Comparison of ENCODE assay signal across 18 cellular contexts in the genomic region with DNA sequence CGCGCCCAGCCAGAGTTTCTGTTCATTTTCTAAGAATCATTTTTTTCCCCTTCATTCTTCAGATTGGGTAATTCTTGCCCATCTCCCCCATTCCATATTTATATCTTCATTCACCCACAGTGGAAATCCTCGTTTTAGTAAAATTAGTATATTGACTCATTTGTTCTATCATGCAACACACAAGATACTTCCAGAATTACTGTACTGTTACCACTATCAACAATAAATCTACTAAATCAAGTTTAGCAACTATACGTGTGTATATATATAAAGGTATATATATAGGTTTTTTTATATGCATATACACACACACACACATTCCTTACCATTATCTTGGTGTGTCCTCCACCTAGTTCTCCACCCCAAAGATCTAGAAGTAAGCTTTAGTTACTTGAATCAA. TPM values are rescaled to one million over a fixed set of nuclear protein-coding genes. Genes with fewer than 3 reads are reported as not detected.
DNase-seq lines count a peak whose midpoint lies in the region; ATAC-seq and TF ChIP-seq lines count a peak whose summit lies in the region.
"Had no signal": no experiment of that assay in that cellular context is flagged by ENCODE, and none has a peak within 500 bp of the region (broad histone marks: within the 10 kb centered on the region; RNA-seq: fewer than 3 reads in every experiment).

No MANE protein-coding gene starts in this region.

- POLR2A ChIA-PET in activated CD8-positive, alpha-beta T cell treated with anti-CD3 and anti-CD28 coated beads for 36 hours (lab: Charles Lee), result no interaction called here
- POLR2A ChIA-PET in activated CD8-positive, alpha-beta T cell treated with anti-CD3 and anti-CD28 coated beads, Interleukin-2, amount 10 ng/mL, durations not matched to agents 7 days and 5 days (lab: Charles Lee), result no interaction called here

- peak overlapping the region; percentile 18 for H3K27ac Mint-ChIP-seq in activated CD8-positive, alpha-beta T cell treated with anti-CD3 and anti-CD28 coated beads for 36 hours
- H3K27ac Mint-ChIP-seq in activated CD8-positive, alpha-beta T cell treated with anti-CD3 and anti-CD28 coated beads, Interleukin-2, amount 10 ng/mL, durations not matched to agents 7 days and 5 days, result no peak overlapping the region
- peak overlapping the region; percentile 54 for H3K27ac Mint-ChIP-seq in activated naive CD8-positive, alpha-beta T cell
- H3K27ac Mint-ChIP-seq: CD4-positive, alpha-beta T cell had no signal

- peaks cover 50% of the 10 kb centered on the region for H3K4me1 Mint-ChIP-seq in activated CD8-positive, alpha-beta T cell treated with anti-CD3 and anti-CD28 coated beads for 36 hours (ENCODE audit: low read depth)
- no peaks in the 10 kb centered on the region for H3K4me1 Mint-ChIP-seq in activated CD8-positive, alpha-beta T cell treated with anti-CD3 and anti-CD28 coated beads, Interleukin-2, amount 10 ng/mL, durations not matched to agents 7 days and 5 days (ENCODE audit: low read depth)
- H3K4me1 Mint-ChIP-seq in activated naive CD8-positive, alpha-beta T cell (ENCODE audit: low read depth), result peaks cover 27% of the 10 kb centered on the region

- intact Hi-C loops in activated CD8-positive, alpha-beta T cell treated with anti-CD3 and anti-CD28 coated beads for 36 hours (cut with micrococcal nuclease), result loop anchor here (10.0 kb wide), 1 partner anchor 61 kb away; no protein-coding TSS in a partner anchor

- peaks cover 5% of the 10 kb centered on the region for H3K36me3 Mint-ChIP-seq in activated CD8-positive, alpha-beta T cell treated with anti-CD3 and anti-CD28 coated beads for 36 hours (ENCODE audit: low read depth)
- H3K36me3 Mint-ChIP-seq in activated CD8-positive, alpha-beta T cell treated with anti-CD3 and anti-CD28 coated beads, Interleukin-2, amount 10 ng/mL, durations not matched to agents 7 days and 5 days (ENCODE audit: low read depth), result no peaks in the 10 kb centered on the region
- H3K36me3 Mint-ChIP-seq in activated naive CD8-positive, alpha-beta T cell, result no peaks in the 10 kb centered on the region

- no peak for TF ChIP-seq CTCF in activated CD8-positive, alpha-beta T cell treated with anti-CD3 and anti-CD28 coated beads for 36 hours (IDR thresholded peaks at IDR 0.05)

- CTCF ChIA-PET in activated CD8-positive, alpha-beta T cell treated with anti-CD3 and anti-CD28 coated beads for 36 hours (lab: Charles Lee), result no interaction called here
- CTCF ChIA-PET in activated CD8-positive, alpha-beta T cell treated with anti-CD3 and anti-CD28 coated beads, Interleukin-2, amount 10 ng/mL, durations not matched to agents 7 days and 5 days (lab: Charles Lee), result no interaction called here

- ATAC-seq in activated CD8-positive, alpha-beta T cell treated with anti-CD3 and anti-CD28 coated beads for 36 hours, result no peak
- no peak for ATAC-seq in activated CD8-positive, alpha-beta T cell treated with anti-CD3 and anti-CD28 coated beads, Interleukin-2, amount 10 ng/mL, durations not matched to agents 7 days and 5 days
- ATAC-seq in HG02623 (IDR thresholded peaks at IDR 0.05; ENCODE audit: unreplicated experiment), result no peak
- ATAC-seq: A549, HCT116 had no signal

- peaks cover 20% of the 10 kb centered on the region for H3K9me3 Mint-ChIP-seq in activated CD8-positive, alpha-beta T cell treated with anti-CD3 and anti-CD28 coated beads for 36 hours
- no peaks in the 10 kb centered on the region for H3K9me3 Mint-ChIP-seq in activated CD8-positive, alpha-beta T cell treated with anti-CD3 and anti-CD28 coated beads, Interleukin-2, amount 10 ng/mL, durations not matched to agents 7 days and 5 days (ENCODE audit: insufficient read depth)
- H3K9me3 Mint-ChIP-seq in activated naive CD8-positive, alpha-beta T cell (ENCODE audit: low read depth), result no peaks in the 10 kb centered on the region
- H3K9me3 Mint-ChIP-seq: CD4-positive, alpha-beta T cell had no signal

- no peak for DNase-seq in activated CD8-positive, alpha-beta T cell treated with anti-CD3 and anti-CD28 coated beads for 36 hours
- no peak for DNase-seq in activated CD8-positive, alpha-beta T cell treated with anti-CD3 and anti-CD28 coated beads, Interleukin-2, amount 10 ng/mL, durations not matched to agents 7 days and 5 days
- peak; percentile 22 for DNase-seq in stimulated activated CD4-positive, alpha-beta T cell treated with anti-CD3 and anti-CD28 coated beads, Interleukin-15, amount 100 ng/mL, for 24 hours
- no peak for DNase-seq in stimulated activated CD4-positive, alpha-beta T cell treated with anti-CD3 and anti-CD28 coated beads, Interleukin-1b, Interleukin-23, amount 100 ng/mL, for 48 hours
- DNase-seq in HuH-7.5 (ENCODE audit: low spot score), result no peak
- DNase-seq: AML-193; CD4-positive, alpha-beta T cell; NCI-H1048; NCI-H1694 treated with DMSO at 0.1 percent for 48 hours; NCI-H2081; NCI-H2227 treated with DMSO at 0.1 percent for 48 hours; NCI-H526 treated with DMSO at 0.1 percent for 48 hours; Right ventricle myocardium superior; RPMI8226 had no signal

- no peak overlapping the region for H3K4me3 Mint-ChIP-seq in activated CD8-positive, alpha-beta T cell treated with anti-CD3 and anti-CD28 coated beads for 36 hours
- H3K4me3 Mint-ChIP-seq in activated CD8-positive, alpha-beta T cell treated with anti-CD3 and anti-CD28 coated beads, Interleukin-2, amount 10 ng/mL, durations not matched to agents 7 days and 5 days, result no peak overlapping the region
- peak overlapping the region; percentile 24 for H3K4me3 Mint-ChIP-seq in activated naive CD8-positive, alpha-beta T cell
- H3K4me3 Mint-ChIP-seq: CD4-positive, alpha-beta T cell had no signal

- peaks cover 28% of the 10 kb centered on the region for H3K27me3 Mint-ChIP-seq in activated CD8-positive, alpha-beta T cell treated with anti-CD3 and anti-CD28 coated beads for 36 hours
- H3K27me3 Mint-ChIP-seq in activated CD8-positive, alpha-beta T cell treated with anti-CD3 and anti-CD28 coated beads, Interleukin-2, amount 10 ng/mL, durations not matched to agents 7 days and 5 days (ENCODE audit: low read depth), result peaks cover 10% of the 10 kb centered on the region
- peaks cover 9% of the 10 kb centered on the region for H3K27me3 Mint-ChIP-seq in activated naive CD8-positive, alpha-beta T cell

RNA-seq across cellular contexts. Expression of a gene that starts 41.3 kb away (rescaled TPM):
- total RNA-seq in activated CD8-positive, alpha-beta T cell treated with anti-CD3 and anti-CD28 coated beads for 36 hours, result 1 to 10 TPM; 1.8 TPM
- total RNA-seq in activated CD8-positive, alpha-beta T cell treated with anti-CD3 and anti-CD28 coated beads, Interleukin-2, amount 10 ng/mL, durations not matched to agents 7 days and 5 days, result not detected
- total RNA-seq: CD4-positive, alpha-beta T cell had no signal
